ENCODE assay signal across 31 cellular contexts in the genomic region with DNA sequence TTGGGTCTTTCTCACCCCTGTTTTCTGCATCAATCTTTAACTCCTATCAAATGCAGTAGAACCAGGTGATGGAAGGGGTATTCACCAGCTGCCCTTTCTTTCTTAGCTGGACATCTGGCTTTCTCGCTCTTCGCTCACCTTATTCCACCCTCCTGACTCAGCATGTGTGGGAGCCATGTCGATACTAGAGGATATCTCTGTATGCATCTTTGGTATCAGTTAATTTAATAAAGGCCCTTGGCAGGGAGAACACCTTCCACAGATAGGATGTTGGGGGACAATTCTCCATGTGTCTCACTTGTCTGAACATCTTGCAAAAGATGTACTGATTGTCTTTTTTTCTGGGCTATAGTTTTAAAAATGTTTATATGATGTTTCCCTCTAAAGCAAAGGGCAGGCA.
"Had no signal": no experiment of that assay in that cellular context is flagged by ENCODE, and none has a peak within 500 bp of the region (broad histone marks: within the 10 kb centered on the region; RNA-seq: fewer than 3 reads in every experiment).

No MANE protein-coding gene starts in this region.

- H3K27me3 ChIP-seq: adrenal gland, body of pancreas, esophagus muscularis mucosa, gastrocnemius medialis had no signal

- H3K9me3 Mint-ChIP-seq: activated B cell treated with CpG ODN at 0.5 μM for 24 hours; activated CD8-positive, alpha-beta T cell treated with anti-CD3 and anti-CD28 coated beads for 36 hours; activated naive CD4-positive, alpha-beta T cell treated with anti-CD3 and anti-CD28 coated beads for 36 hours; activated naive CD4-positive, alpha-beta T cell treated with anti-CD3 and anti-CD28 coated beads, Interleukin-2, amount 50 U/mL, for 24 hours; activated naive CD8-positive, alpha-beta T cell treated with anti-CD3 and anti-CD28 coated beads for 36 hours; activated naive CD8-positive, alpha-beta T cell treated with anti-CD3 and anti-CD28 coated beads, Interleukin-2, amount 50 U/mL, for 24 hours; activated T-cell treated with anti-CD3 and anti-CD28 coated beads, Interleukin-2, amount 50 U/mL, for 4 hours; T-helper 2 cell treated with Interferon-gamma antibody and Interleukin-4, amounts not matched to agents 5 μg/mL and 100 μg/mL, for 36 hours had no signal

- H3K4me3 Mint-ChIP-seq: activated B cell treated with CpG ODN at 0.5 μM for 24 hours; activated CD8-positive, alpha-beta T cell treated with anti-CD3 and anti-CD28 coated beads for 36 hours; activated naive CD4-positive, alpha-beta T cell treated with anti-CD3 and anti-CD28 coated beads for 36 hours; activated naive CD4-positive, alpha-beta T cell treated with anti-CD3 and anti-CD28 coated beads, Interleukin-2, amount 50 U/mL, for 24 hours; activated naive CD8-positive, alpha-beta T cell treated with anti-CD3 and anti-CD28 coated beads for 36 hours; activated naive CD8-positive, alpha-beta T cell treated with anti-CD3 and anti-CD28 coated beads, Interleukin-2, amount 50 U/mL, for 24 hours; activated T-cell treated with anti-CD3 and anti-CD28 coated beads, Interleukin-2, amount 50 U/mL, for 4 hours; activated T-helper 17 cell treated with anti-CD3 and anti-CD28 coated beads, Interleukin-2, amount 50 U/mL, for 72 hours; T-helper 17 cell; T-helper 2 cell treated with Interferon-gamma antibody and Interleukin-4, amounts not matched to agents 5 μg/mL and 100 μg/mL, for 36 hours had no signal

- H3K36me3 Mint-ChIP-seq: activated naive CD4-positive, alpha-beta T cell treated with anti-CD3 and anti-CD28 coated beads, Interleukin-2, amount 50 U/mL, for 24 hours; activated naive CD8-positive, alpha-beta T cell treated with anti-CD3 and anti-CD28 coated beads for 36 hours had no signal

- H3K27ac Mint-ChIP-seq: activated B cell treated with CpG ODN at 0.5 μM for 24 hours; activated CD8-positive, alpha-beta T cell treated with anti-CD3 and anti-CD28 coated beads for 36 hours; activated naive CD4-positive, alpha-beta T cell treated with anti-CD3 and anti-CD28 coated beads for 36 hours; activated naive CD4-positive, alpha-beta T cell treated with anti-CD3 and anti-CD28 coated beads, Interleukin-2, amount 50 U/mL, for 24 hours; activated naive CD8-positive, alpha-beta T cell treated with anti-CD3 and anti-CD28 coated beads for 36 hours; activated naive CD8-positive, alpha-beta T cell treated with anti-CD3 and anti-CD28 coated beads, Interleukin-2, amount 50 U/mL, for 24 hours; activated T-helper 17 cell treated with anti-CD3 and anti-CD28 coated beads, Interleukin-2, amount 50 U/mL, for 72 hours; T-helper 17 cell; T-helper 2 cell treated with Interferon-gamma antibody and Interleukin-4, amounts not matched to agents 5 μg/mL and 100 μg/mL, for 36 hours had no signal

- H3K4me1 Mint-ChIP-seq: activated B cell treated with CpG ODN at 0.5 μM for 24 hours; activated naive CD4-positive, alpha-beta T cell treated with anti-CD3 and anti-CD28 coated beads, Interleukin-2, amount 50 U/mL, for 24 hours; activated naive CD8-positive, alpha-beta T cell treated with anti-CD3 and anti-CD28 coated beads for 36 hours; activated naive CD8-positive, alpha-beta T cell treated with anti-CD3 and anti-CD28 coated beads, Interleukin-2, amount 50 U/mL, for 24 hours; activated T-helper 17 cell treated with anti-CD3 and anti-CD28 coated beads, Interleukin-2, amount 50 U/mL, for 72 hours; T-helper 17 cell had no signal

- H3K27me3 Mint-ChIP-seq: activated B cell treated with CpG ODN at 0.5 μM for 24 hours; activated naive CD4-positive, alpha-beta T cell treated with anti-CD3 and anti-CD28 coated beads, Interleukin-2, amount 50 U/mL, for 24 hours; activated naive CD8-positive, alpha-beta T cell treated with anti-CD3 and anti-CD28 coated beads for 36 hours had no signal

- DNase-seq: activated B cell treated with CpG ODN at 0.5 μM for 24 hours; activated CD4-positive, alpha-beta T cell treated with anti-CD3 and anti-CD28 coated beads for 48 hours; activated CD4-positive, alpha-beta T cell treated with anti-CD3 and anti-CD28 coated beads, Interleukin-2, amount 50 U/mL, for 1 hour; activated CD4-positive, alpha-beta T cell treated with anti-CD3 and anti-CD28 coated beads, Interleukin-2, amount 50 U/mL, for 48 hours; activated CD8-positive, alpha-beta memory T cell treated with anti-CD3 and anti-CD28 coated beads for 24 hours; activated CD8-positive, alpha-beta T cell treated with anti-CD3 and anti-CD28 coated beads for 36 hours; activated effector memory CD4-positive, alpha-beta T cell treated with Interleukin-2 at 50 U/mL for 16 hours; activated naive CD4-positive, alpha-beta T cell treated with anti-CD3 and anti-CD28 coated beads for 36 hours; activated naive CD8-positive, alpha-beta T cell treated with anti-CD3 and anti-CD28 coated beads for 36 hours; activated naive CD8-positive, alpha-beta T cell treated with anti-CD3 and anti-CD28 coated beads, Interleukin-2, amount 50 U/mL, for 24 hours; activated T-cell treated with anti-CD3 and anti-CD28 coated beads, Interleukin-2, amount 50 U/mL, for 4 hours; adrenal gland; amygdala; aorta; body of pancreas; caudate nucleus; cortex of kidney; dermis blood vessel endothelial cell; effector memory CD4-positive, alpha-beta T cell; erythroblast; foreskin keratinocyte; gastrocnemius medialis; heart right ventricle; T-helper 1 cell; T-helper 17 cell; T1000; WERI-Rb-1 had no signal

- H3K4me1 ChIP-seq: adrenal gland, body of pancreas, esophagus muscularis mucosa, foreskin keratinocyte, gastrocnemius medialis, heart right ventricle had no signal

- H3K4me3 ChIP-seq: adrenal gland, body of pancreas, esophagus muscularis mucosa, gastrocnemius medialis, heart right ventricle had no signal

- H3K9me3 ChIP-seq: adrenal gland, body of pancreas, esophagus muscularis mucosa, gastrocnemius medialis, heart right ventricle had no signal

- H3K27ac ChIP-seq: adrenal gland, body of pancreas, esophagus muscularis mucosa, foreskin keratinocyte, gastrocnemius medialis, heart right ventricle, WERI-Rb-1 had no signal

- H3K36me3 ChIP-seq: adrenal gland, esophagus muscularis mucosa, gastrocnemius medialis, heart right ventricle, WERI-Rb-1 had no signal
